20 cellular contexts compared by ENCODE assay signal in genomic region chrX:154818916-154819770, GRCh38. TPM values are rescaled to one million over a fixed set of nuclear protein-coding genes. Genes with fewer than 3 reads are reported as not detected.
A peak's percentile ranks its signal among the peaks of the same experiment; 100 is the strongest.
DNase-seq lines count a peak whose midpoint lies in the region; ATAC-seq and TF ChIP-seq lines count a peak whose summit lies in the region.
"Had no signal": no experiment of that assay in that cellular context is flagged by ENCODE, and none has a peak within 500 bp of the region (broad histone marks: within the 10 kb centered on the region; RNA-seq: fewer than 3 reads in every experiment).

No MANE protein-coding gene starts in this region.

- H3K4me3 Mint-ChIP-seq in naive B cell (peak overlapping the region in 1 of 8 donors; percentile 35), immature natural killer cell (no peak overlapping the region)

- no peaks in the 10 kb centered on the region for H3K36me3 Mint-ChIP-seq in naive B cell
- H3K36me3 Mint-ChIP-seq in immature natural killer cell = no peaks in the 10 kb centered on the region

- TF ChIP-seq CTCF in WERI-Rb-1 (IDR thresholded peaks at IDR 0.05; ENCODE audit: low read depth, low read length) (no peak), uterus (IDR thresholded peaks at IDR 0.05) (no peak)

- H3K36me3 ChIP-seq in HUES6 (ENCODE audit: control insufficient read depth, insufficient read depth, low read length) = no peaks in the 10 kb centered on the region
- H3K36me3 ChIP-seq in WERI-Rb-1 = no peaks in the 10 kb centered on the region
- H3K36me3 ChIP-seq in uterus = no peaks in the 10 kb centered on the region
- H3K36me3 ChIP-seq: cardiac muscle cell, esophagus muscularis mucosa had no signal

- peak overlapping the region; percentile 73 for H3K9ac ChIP-seq in HUES6 (ENCODE audit: low read length)

- intact Hi-C loops in uterus (cut with DNase I; ENCODE audit: low total_unique reads) = no loop called here

- H3K27me3 Mint-ChIP-seq in naive B cell (no peaks in the 10 kb centered on the region), immature natural killer cell (ENCODE audit: low read depth in 3 of 3) (peaks cover 0 to 17% (median 4%) of the 10 kb centered on the region in 3 donors)

- H3K4me3 ChIP-seq in HUES6 (ENCODE audit: low read depth, low read length) (peak overlapping the region; percentile 35; the same call in 1 of the 2 replicates), WERI-Rb-1 (ENCODE audit: low read depth, low read length) (no peak overlapping the region), uterus (no peak overlapping the region)
- H3K4me3 ChIP-seq: cardiac muscle cell, esophagus muscularis mucosa, skin epidermis had no signal

- H3K27ac ChIP-seq in HUES6 (ENCODE audit: low read depth, low read length) (peak overlapping the region; percentile 89; the same call in 1 of the 2 replicates), WERI-Rb-1 (no peak overlapping the region), uterus (no peak overlapping the region)
- H3K27ac ChIP-seq: cardiac muscle cell, esophagus muscularis mucosa, skin epidermis had no signal

- TF ChIP-seq POLR2A in uterus (IDR thresholded peaks at IDR 0.05) = no peak

- H3K4me1 Mint-ChIP-seq in naive B cell = peaks cover 15 to 21% (median 17%) of the 10 kb centered on the region in 3 donors
- H3K4me1 Mint-ChIP-seq in immature natural killer cell = no peaks in the 10 kb centered on the region

- peaks cover 29% of the 10 kb centered on the region for H3K9me3 ChIP-seq in HUES6 (ENCODE audit: control insufficient read depth, insufficient read depth, low read depth, low read length)
- peaks cover 4% of the 10 kb centered on the region for H3K9me3 ChIP-seq in WERI-Rb-1 (ENCODE audit: severe bottlenecking)
- no peaks in the 10 kb centered on the region for H3K9me3 ChIP-seq in uterus
- H3K9me3 ChIP-seq: esophagus muscularis mucosa had no signal

- H3K27ac Mint-ChIP-seq in naive B cell (peak overlapping the region in 3 of 6 donors; percentile 4 to 81 (median 29)), immature natural killer cell (no peak overlapping the region)

- ATAC-seq in GM18867 (IDR thresholded peaks at IDR 0.05; ENCODE audit: unreplicated experiment) (peak; percentile 54), naive B cell (ENCODE audit: low read depth in 2 of 2) (peak; percentile 32 to 34)

- H3K27me3 ChIP-seq in HUES6 (ENCODE audit: control insufficient read depth, insufficient read depth, low read length) (no peaks in the 10 kb centered on the region), WERI-Rb-1 (ENCODE audit: insufficient read depth, low read depth, severe bottlenecking) (peaks cover 7% of the 10 kb centered on the region), uterus (peaks cover 0 to 6% of the 10 kb centered on the region in 2 donors)
- H3K27me3 ChIP-seq: cardiac muscle cell, esophagus muscularis mucosa had no signal

- peaks cover 33% of the 10 kb centered on the region for H3K4me1 ChIP-seq in HUES6 (ENCODE audit: control insufficient read depth, insufficient read depth, low read length)
- no peaks in the 10 kb centered on the region for H3K4me1 ChIP-seq in uterus
- H3K4me1 ChIP-seq: esophagus muscularis mucosa had no signal

- H3K9me3 Mint-ChIP-seq in naive B cell (peaks cover 0 to 5% (median 0%) of the 10 kb centered on the region in 7 donors), immature natural killer cell (no peaks in the 10 kb centered on the region)

- DNase-seq in WERI-Rb-1 = peak; percentile 30
- DNase-seq in naive B cell = no peak
- no peak for DNase-seq in immature natural killer cell
- DNase-seq in uterus = no peak
- DNase-seq in NCI-H1694 (lab: John Stamatoyannopoulos, UW) = no peak
- DNase-seq in activated CD4-positive, alpha-beta T cell treated with anti-CD3 and anti-CD28 coated beads, Interleukin-2, amount 50 U/mL, for 48 hours = no peak
- DNase-seq: activated gamma-delta T cell; KG1; NCI-H1092; NCI-H748 treated with DMSO at 0.1 percent for 48 hours; stimulated activated CD8-positive, alpha-beta memory T cell treated with anti-CD3 and anti-CD28 coated beads, Interleukin-4, amount 100 ng/mL, for 48 hours had no signal

RNA-seq across cellular contexts. Expression of gene MPP1, which starts 13.9 kb away (rescaled TPM):
- 10 to 100 TPM in 4 of 6 donors, 1 to 10 TPM in 2; 4.6 to 15.6 (median 11.2) TPM for polyA plus RNA-seq in naive B cell (ENCODE audit: low read depth in 6 of 6)
- 10 to 100 TPM; 18.0 to 37.5 (median 23.2) TPM for polyA plus RNA-seq in immature natural killer cell
- total RNA-seq in uterus = 10 to 100 TPM in 3 of 4 donors, 1 to 10 TPM in 1; 8.5 to 31.0 (median 20.4) TPM

RNA-seq across cellular contexts. Expression of gene SMIM9, which starts 15.3 kb away (rescaled TPM):
- polyA plus RNA-seq in naive B cell (ENCODE audit: low read depth in 6 of 6) = not detected
- polyA plus RNA-seq in immature natural killer cell = not detected
- total RNA-seq in uterus = not detected
- total RNA-seq: cardiac muscle cell; esophagus muscularis mucosa; SK-MEL-5; T-helper 2 cell treated with Interferon-gamma antibody and Interleukin-4, amounts not matched to agents 100 ng/mL and 5 ng/mL, for 36 hours; temporal lobe had no signal
- polyA plus RNA-seq: cardiac muscle cell, liver had no signal

RNA-seq across cellular contexts. Expression of gene DKC1, which starts 56.5 kb away (rescaled TPM):
- polyA plus RNA-seq in naive B cell (ENCODE audit: low read depth in 6 of 6) (10 to 100 TPM; 28.3 to 44.6 (median 42.6) TPM), immature natural killer cell (10 to 100 TPM; 21.1 to 35.5 (median 32.3) TPM)
- total RNA-seq in uterus = 10 to 100 TPM in 2 of 4 donors, 1 to 10 TPM in 2; 6.4 to 36.4 (median 19.1) TPM
